35 cellular contexts compared by ENCODE assay signal in the genomic region with DNA sequence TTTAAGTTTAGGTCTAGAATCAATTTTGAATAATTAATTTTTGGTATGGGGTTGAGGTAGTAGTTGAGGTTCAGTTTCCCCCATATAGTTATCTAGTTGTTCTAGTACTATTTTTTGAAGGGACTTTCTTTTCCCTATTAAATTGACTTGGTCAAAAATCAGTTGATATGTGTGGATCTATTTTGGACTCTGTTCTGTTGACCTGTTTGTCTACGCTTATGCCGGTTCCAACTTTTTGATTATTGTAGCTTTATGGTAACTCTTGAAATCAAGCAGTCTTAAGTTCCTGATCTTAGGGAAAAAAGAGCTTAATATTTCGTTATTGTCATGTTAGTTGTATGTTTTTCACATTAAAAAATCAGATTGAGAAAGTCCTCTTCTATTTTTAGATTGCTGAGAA.
"Had no signal": no experiment of that assay in that cellular context is flagged by ENCODE, and none has a peak within 500 bp of the region (broad histone marks: within the 10 kb centered on the region; RNA-seq: fewer than 3 reads in every experiment).

No MANE protein-coding gene starts in this region.

- H3K4me3 ChIP-seq: MG63 had no signal

- H3K9me3 ChIP-seq: MG63 had no signal

- DNase-seq: Karpas-422, Kasumi-1, MG63, MM.1S, MV-4-11, NCI-H1048, NCI-H1092, NCI-H1092 treated with DMSO at 0.1 percent for 48 hours, NCI-H1105, NCI-H1105 treated with DMSO at 0.1 percent for 48 hours, NCI-H1417, NCI-H1417 treated with DMSO at 0.1 percent for 48 hours, NCI-H1436, NCI-H1436 treated with DMSO at 0.1 percent for 48 hours, NCI-H146, NCI-H1694, NCI-H1694 treated with DMSO at 0.1 percent for 48 hours, NCI-H187, NCI-H187 treated with DMSO at 0.1 percent for 48 hours, NCI-H1930, NCI-H2029, NCI-H2029 treated with DMSO at 0.1 percent for 48 hours, NCI-H2081, NCI-H2081 treated with DMSO at 0.1 percent for 48 hours, NCI-H2107, NCI-H2171, NCI-H2171 treated with DMSO at 0.1 percent for 48 hours, NCI-H2227 treated with DMSO at 0.1 percent for 48 hours, NCI-H226, NCI-H345, NCI-H446, NCI-H446 treated with DMSO at 0.1 percent for 48 hours, NCI-H510A, NCI-H510A treated with DMSO at 0.1 percent for 48 hours, NCI-H524 had no signal

- H3K36me3 ChIP-seq: MG63 had no signal

- H3K27me3 ChIP-seq: MG63 had no signal
